8 cellular contexts compared by ENCODE assay signal in genomic region chr18:48409591-48410094, GRCh38. TPM values are rescaled to one million over a fixed set of nuclear protein-coding genes. Genes with fewer than 3 reads are reported as not detected.
DNase-seq lines count a peak whose midpoint lies in the region; ATAC-seq and TF ChIP-seq lines count a peak whose summit lies in the region.

No MANE protein-coding gene starts in this region.

- no peak overlapping the region for H3K9ac ChIP-seq in HCT116 (ENCODE audit: low read length)

- RAD21 ChIA-PET in HCT116 (lab: Charles Lee; ENCODE audit: low non-redundant PET in 1 of 2, low total read pairs in 2 of 2, uncharacterized antibody in 2 of 2, unreplicated experiment in 2 of 2): no interaction called here

- peaks cover 35% of the 10 kb centered on the region for H3K4me1 Mint-ChIP-seq in dendritic cell treated with granulocyte-macrophage colony-stimulating factor and Interleukin-4, amounts not matched to agents 40 ng/mL and 50 ng/mL, for 4 days (ENCODE audit: low read depth)
- H3K4me1 Mint-ChIP-seq in memory B cell: peaks cover 2% of the 10 kb centered on the region

- no peaks in the 10 kb centered on the region for H3K9me3 ChIP-seq in HCT116 (ENCODE audit: control insufficient read depth in 1 of 2, insufficient read depth in 1 of 2, low read depth in 1 of 2, low read length in 2 of 2)
- H3K9me3 ChIP-seq in testis: no peaks in the 10 kb centered on the region

- no peak for TF ChIP-seq CTCF in HCT116 (IDR thresholded peaks at IDR 0.05 in 2 of 3, conservative IDR thresholded peaks at IDR 0.05 in 1 of 3; ENCODE audit: borderline replicate concordance in 1 of 3, insufficient read depth in 1 of 3, low read depth in 2 of 3, low read length in 2 of 3)
- no peak for TF ChIP-seq CTCF in testis (IDR thresholded peaks at IDR 0.05)

- H3K4me3 ChIP-seq in HCT116 (replicated peaks in 1 of 2; ENCODE audit: low read depth in 1 of 2, low read length in 2 of 2): peak overlapping the region; percentile 57 to 68
- H3K4me3 ChIP-seq in testis: peak overlapping the region; percentile 76 to 95

- BruUV-seq in HCT116 (replicated peaks; lab: Mats Ljungman, UMichigan): no TSS peak

- WGBS in testis, 2 donors: 1% methylated on average over 32 to 54 of the region's 55 CpGs

- H3K9me3 Mint-ChIP-seq in dendritic cell treated with granulocyte-macrophage colony-stimulating factor and Interleukin-4, amounts not matched to agents 40 ng/mL and 50 ng/mL, for 4 days: peaks cover 16% of the 10 kb centered on the region
- H3K9me3 Mint-ChIP-seq in memory B cell: peaks cover 4% of the 10 kb centered on the region

- no peak overlapping the region for H3K27ac Mint-ChIP-seq in dendritic cell treated with granulocyte-macrophage colony-stimulating factor and Interleukin-4, amounts not matched to agents 40 ng/mL and 50 ng/mL, for 4 days
- no peak overlapping the region for H3K27ac Mint-ChIP-seq in memory B cell

- TF ChIP-seq POLR2A in HCT116 (IDR thresholded peaks at IDR 0.05; ENCODE audit: borderline replicate concordance, extremely low read depth, insufficient read depth, insufficient read length) (no peak), testis (IDR thresholded peaks at IDR 0.05) (no peak)

- peak; percentile 49 for DNase-seq in Caki2 (ENCODE audit: low read depth)
- DNase-seq in HCT116 (ENCODE audit: low read depth, low spot score): no peak
- DNase-seq in RPMI8226: peak; percentile 40
- peak in 1 of 2 donors; percentile 12 for DNase-seq in memory B cell (ENCODE audit: low spot score in 2 of 2)
- peak; percentile 75 for DNase-seq in testis
- no peak for DNase-seq in NOMO-1 treated with DMSO at 0.1 percent for 48 hours (lab: John Stamatoyannopoulos, UW; ENCODE audit: unreplicated experiment)
- no peak for DNase-seq in putamen (ENCODE audit: low spot score)

- H3K79me2 ChIP-seq in HCT116 (ENCODE audit: insufficient read depth, low read length): no peaks in the 10 kb centered on the region

- H3K27me3 ChIP-seq in HCT116 (ENCODE audit: insufficient read depth, low read length) (peaks cover 11% of the 10 kb centered on the region; the same call in 1 of the 2 replicates), testis (no peaks in the 10 kb centered on the region)

- no peaks in the 10 kb centered on the region for H4K20me1 ChIP-seq in HCT116 (ENCODE audit: insufficient read depth)

- H3K27me3 Mint-ChIP-seq in dendritic cell treated with granulocyte-macrophage colony-stimulating factor and Interleukin-4, amounts not matched to agents 40 ng/mL and 50 ng/mL, for 4 days: peaks cover 78% of the 10 kb centered on the region
- peaks cover 21% of the 10 kb centered on the region for H3K27me3 Mint-ChIP-seq in memory B cell

- peak overlapping the region; percentile 97 for H3K4me2 ChIP-seq in HCT116 (ENCODE audit: low read length)

- CTCF ChIA-PET in HCT116 (lab: Charles Lee): no interaction called here

- no peaks in the 10 kb centered on the region for H3K9me2 ChIP-seq in HCT116 (ENCODE audit: insufficient read depth)

- H3K36me3 Mint-ChIP-seq in dendritic cell treated with granulocyte-macrophage colony-stimulating factor and Interleukin-4, amounts not matched to agents 40 ng/mL and 50 ng/mL, for 4 days (ENCODE audit: low read depth): no peaks in the 10 kb centered on the region
- H3K36me3 Mint-ChIP-seq in memory B cell: peaks cover 1% of the 10 kb centered on the region

- no peak for TF ChIP-seq RAD21 in HCT116 (IDR thresholded peaks at IDR 0.05; ENCODE audit: low read depth)

- ATAC-seq in HCT116: peak; percentile 11
- no peak for ATAC-seq in memory B cell (ENCODE audit: low read depth)

- H3K36me3 ChIP-seq in HCT116 (ENCODE audit: control insufficient read depth in 1 of 2, insufficient read depth in 2 of 2, low read length in 2 of 2) (no peaks in the 10 kb centered on the region), testis (ENCODE audit: low read depth, missing control alignments) (no peaks in the 10 kb centered on the region)

- POLR2A ChIA-PET in HCT116 (lab: Charles Lee): no interaction called here

- peak overlapping the region; percentile 72 for H3K4me3 Mint-ChIP-seq in dendritic cell treated with granulocyte-macrophage colony-stimulating factor and Interleukin-4, amounts not matched to agents 40 ng/mL and 50 ng/mL, for 4 days
- peak overlapping the region; percentile 63 for H3K4me3 Mint-ChIP-seq in memory B cell

- H3K27ac ChIP-seq in HCT116 (ENCODE audit: low read depth, low read length): no peak overlapping the region
- H3K27ac ChIP-seq in testis: peak overlapping the region; percentile 75 to 83

- H3K4me1 ChIP-seq in HCT116 (ENCODE audit: control insufficient read depth in 1 of 2, insufficient read depth in 2 of 2, low read length in 2 of 2): peaks cover 4 to 29% of the 10 kb centered on the region in 2 experiments; a peak in 3 of 4 replicates
- peaks cover 15% of the 10 kb centered on the region for H3K4me1 ChIP-seq in testis

- in situ Hi-C loops in Caki2 (cut with HindIII; ENCODE audit: low pct_unique_long_range_greater_than_20kb, low sequenced_read_pairs): no loop called here

- H2AFZ ChIP-seq in HCT116 (ENCODE audit: low read depth, low read length, poor library complexity, severe bottlenecking): peak overlapping the region; percentile 76

- intact Hi-C loops in HCT116 (cut with micrococcal nuclease) (loop anchor here (10.0 kb wide), 1 partner anchor 175 kb away; no protein-coding TSS in a partner anchor), testis (cut with DNase I; ENCODE audit: low total_unique reads) (no loop called here)
- intact Hi-C loops in dendritic cell treated with granulocyte-macrophage colony-stimulating factor and Interleukin-4, amounts not matched to agents 40 ng/mL and 50 ng/mL, for 4 days (cut with micrococcal nuclease): loop anchor here (5.0 kb wide), 1 partner anchor 247 kb away; no protein-coding TSS in a partner anchor

TF ChIP-seq in HCT116, 20 proteins besides CTCF, POLR2A, EP300 and RAD21:
- no peak for TF ChIP-seq SIN3A (IDR thresholded peaks at IDR 0.05; ENCODE audit: low read depth)
- TF ChIP-seq CBX3 (IDR thresholded peaks at IDR 0.05; ENCODE audit: low read depth): no peak
- no peak for TF ChIP-seq FOSL1 (IDR thresholded peaks at IDR 0.05; ENCODE audit: low read depth)
- no peak for TF ChIP-seq CEBPB (IDR thresholded peaks at IDR 0.05; ENCODE audit: low read depth)
- no peak for TF ChIP-seq JUND (IDR thresholded peaks at IDR 0.05)
- TF ChIP-seq ZFX (IDR thresholded peaks at IDR 0.05): no peak
- TF ChIP-seq EZH2 (IDR thresholded peaks at IDR 0.05): no peak

RNA-seq across cellular contexts. Expression of gene ZBTB7C, which starts 0.5 kb away (rescaled TPM):
- total RNA-seq in Caki2 (2014; rRNA removed; shearing (Covaris generic); ENCODE audit: low replicate concordance): 0.03 and 0.84 TPM in 2 replicates
- 0.37 TPM for total RNA-seq in HCT116 (2021; ENCODE audit: unreplicated experiment)
- 0.20 and 0.36 TPM in 2 replicates for polyA plus RNA-seq in HCT116 (2012)
- 10 to 100 TPM; 42.4 to 65.4 TPM for total RNA-seq in testis
- polyA plus RNA-seq in testis (ENCODE audit: insufficient read depth, low read depth, low replicate concordance): 14.1 TPM

Comparison
In these comparisons a context has a peak if more than half of its experiments do, and no peak if none do; other contexts are left out.
1. DNase-seq: peak in Caki2 (single experiment), RPMI8226 (single experiment) and testis (single experiment); none in HCT116 (single experiment), NOMO-1 treated with DMSO at 0.1 percent for 48 hours (single experiment) and putamen (single experiment).
2. RNA of gene ZBTB7C, which starts 0.5 kb away (total RNA-seq): 42.4 to 65.4 TPM in testis; 0.03 to 0.84 TPM in Caki2 and 0.37 TPM in HCT116 (single experiment); every median in the first group is over 10 times any median in the second.